ENCODE assay signal across 12 cellular contexts in the genomic region with DNA sequence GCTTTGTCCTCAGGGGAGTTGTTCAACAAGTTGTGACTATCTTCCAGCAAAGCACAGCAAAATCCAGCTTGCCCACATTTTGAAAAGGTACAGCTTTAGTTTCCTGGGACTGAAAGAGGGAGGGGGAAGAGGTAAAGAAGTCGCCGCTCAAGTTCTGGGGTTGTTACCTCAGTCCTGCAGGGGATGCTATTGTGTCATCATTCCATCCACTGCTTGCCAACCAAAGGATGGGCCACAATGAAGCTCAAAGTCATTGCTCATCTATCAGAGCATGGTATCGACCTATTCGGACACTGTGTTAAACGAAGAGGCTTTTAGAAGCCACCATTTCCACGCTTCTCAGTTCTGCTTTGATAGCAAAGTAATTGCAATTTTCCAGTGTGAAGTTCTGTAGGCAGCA. TPM values are rescaled to one million over a fixed set of nuclear protein-coding genes. Genes with fewer than 3 reads are reported as not detected.
DNase-seq lines count a peak whose midpoint lies in the region; ATAC-seq and TF ChIP-seq lines count a peak whose summit lies in the region.
"Had no signal": no experiment of that assay in that cellular context is flagged by ENCODE, and none has a peak within 500 bp of the region (broad histone marks: within the 10 kb centered on the region; RNA-seq: fewer than 3 reads in every experiment).

No MANE protein-coding gene starts in this region.

- H3K36me3 ChIP-seq in OCI-LY3 (replicated peaks; ENCODE audit: low read depth, low read length) (no peaks in the 10 kb centered on the region), colonic mucosa (no peaks in the 10 kb centered on the region)
- no peaks in the 10 kb centered on the region for H3K36me3 ChIP-seq in CD8-positive, alpha-beta memory T cell (ENCODE audit: insufficient read depth, low read length)

- no peak overlapping the region for H3K27ac ChIP-seq in 22Rv1
- H3K27ac ChIP-seq in OCI-LY3 (ENCODE audit: low read length): no peak overlapping the region
- H3K27ac ChIP-seq in foreskin keratinocyte: no peak overlapping the region
- H3K27ac ChIP-seq in colonic mucosa: no peak overlapping the region
- H3K27ac ChIP-seq in CD8-positive, alpha-beta memory T cell (ENCODE audit: low read depth, low read length): no peak overlapping the region

- H3K27me3 ChIP-seq in OCI-LY3 (ENCODE audit: low read depth, low read length): no peaks in the 10 kb centered on the region; the same call in 1 of the 2 replicates
- H3K27me3 ChIP-seq in foreskin keratinocyte: peaks cover 14% of the 10 kb centered on the region
- no peaks in the 10 kb centered on the region for H3K27me3 ChIP-seq in colonic mucosa
- H3K27me3 ChIP-seq in CD8-positive, alpha-beta memory T cell (ENCODE audit: insufficient read depth, low read length, poor library complexity, severe bottlenecking): no peaks in the 10 kb centered on the region

- no peak overlapping the region for H3K9ac ChIP-seq in OCI-LY3 (ENCODE audit: low read length)
- H3K9ac ChIP-seq in colonic mucosa (ENCODE audit: low read depth in 2 of 2, low read length in 2 of 2): no peak overlapping the region

- no peak overlapping the region for H3K4me3 ChIP-seq in OCI-LY3 (ENCODE audit: low read length)
- H3K4me3 ChIP-seq in colonic mucosa: no peak overlapping the region
- no peak overlapping the region for H3K4me3 ChIP-seq in CD8-positive, alpha-beta memory T cell (ENCODE audit: low read length)

- POLR2A ChIA-PET in CD8-positive, alpha-beta memory T cell (lab: Charles Lee): no interaction called here

- H4K20me1 ChIP-seq in OCI-LY3 (ENCODE audit: insufficient read depth, low read length): no peaks in the 10 kb centered on the region

- intact Hi-C loops in colonic mucosa (cut with DNase I): no loop called here

- H3K36me3 Mint-ChIP-seq in CD8-positive, alpha-beta memory T cell: no peaks in the 10 kb centered on the region

- peaks cover 4 to 30% of the 10 kb centered on the region in 2 donors for H3K27me3 Mint-ChIP-seq in CD8-positive, alpha-beta memory T cell

- no peak overlapping the region for H3K4me2 ChIP-seq in OCI-LY3 (ENCODE audit: low read length)

- H3K9me3 Mint-ChIP-seq in CD8-positive, alpha-beta memory T cell: no peaks in the 10 kb centered on the region

- DNase-seq in foreskin keratinocyte (peak in 1 of 2 donors; percentile 9), colonic mucosa (no peak), NCI-H2196 (lab: John Stamatoyannopoulos, UW; ENCODE audit: unreplicated experiment) (no peak), NK-92 (lab: John Stamatoyannopoulos, UW; ENCODE audit: unreplicated experiment) (no peak)
- DNase-seq in CD8-positive, alpha-beta memory T cell: no peak
- DNase-seq: SHP77 had no signal

- no peaks in the 10 kb centered on the region for H3K4me1 Mint-ChIP-seq in CD8-positive, alpha-beta memory T cell

- TF ChIP-seq CTCF in 22Rv1 (IDR thresholded peaks at IDR 0.05): peak; percentile 76
- peak; percentile 96 for TF ChIP-seq CTCF in GM12873 (IDR thresholded peaks at IDR 0.05; ENCODE audit: insufficient read depth, low read depth, low read length, missing control alignments)
- peak; percentile 66 for TF ChIP-seq CTCF in OCI-LY3 (IDR thresholded peaks at IDR 0.05; ENCODE audit: low read depth, low read length)
- TF ChIP-seq CTCF in foreskin keratinocyte (conservative IDR thresholded peaks at IDR 0.05): peak; percentile 53
- TF ChIP-seq CTCF in colonic mucosa (IDR thresholded peaks at IDR 0.05): no peak

- H2AFZ ChIP-seq in OCI-LY3 (ENCODE audit: low read depth, low read length): no peak overlapping the region

- H3K9me3 ChIP-seq in OCI-LY3 (ENCODE audit: insufficient read depth, low read length): no peaks in the 10 kb centered on the region
- H3K9me3 ChIP-seq in colonic mucosa: no peaks in the 10 kb centered on the region
- no peaks in the 10 kb centered on the region for H3K9me3 ChIP-seq in CD8-positive, alpha-beta memory T cell (ENCODE audit: low read length)

- H3K79me2 ChIP-seq in OCI-LY3 (ENCODE audit: low read length): no peaks in the 10 kb centered on the region

- ATAC-seq in foreskin keratinocyte: no peak

- CTCF ChIA-PET in CD8-positive, alpha-beta memory T cell (lab: Charles Lee): no interaction called here

- no peak overlapping the region for H3K4me3 Mint-ChIP-seq in CD8-positive, alpha-beta memory T cell

- no peak overlapping the region for H3K27ac Mint-ChIP-seq in CD8-positive, alpha-beta memory T cell

- H3K4me1 ChIP-seq in OCI-LY3 (ENCODE audit: low read length) (peaks cover 8% of the 10 kb centered on the region), foreskin keratinocyte (no peaks in the 10 kb centered on the region), colonic mucosa (no peaks in the 10 kb centered on the region)
- no peaks in the 10 kb centered on the region for H3K4me1 ChIP-seq in CD8-positive, alpha-beta memory T cell (ENCODE audit: insufficient read depth, low read length)

RNA-seq across cellular contexts. Expression of a gene that starts 34.3 kb away (rescaled TPM):
- total RNA-seq in foreskin keratinocyte: not detected in 2 replicates
- not detected in 2 replicates for polyA plus RNA-seq in foreskin keratinocyte
- not detected for total RNA-seq in colonic mucosa
- not detected for total RNA-seq in CD8-positive, alpha-beta memory T cell
- polyA plus RNA-seq in CD8-positive, alpha-beta memory T cell: not detected
- total RNA-seq: activated CD8-positive, alpha-beta memory T cell treated with anti-CD3 and anti-CD28 coated beads for 36 hours; glomerular endothelial cell had no signal
- polyA plus RNA-seq: neural cell had no signal
